In the genomic region with DNA sequence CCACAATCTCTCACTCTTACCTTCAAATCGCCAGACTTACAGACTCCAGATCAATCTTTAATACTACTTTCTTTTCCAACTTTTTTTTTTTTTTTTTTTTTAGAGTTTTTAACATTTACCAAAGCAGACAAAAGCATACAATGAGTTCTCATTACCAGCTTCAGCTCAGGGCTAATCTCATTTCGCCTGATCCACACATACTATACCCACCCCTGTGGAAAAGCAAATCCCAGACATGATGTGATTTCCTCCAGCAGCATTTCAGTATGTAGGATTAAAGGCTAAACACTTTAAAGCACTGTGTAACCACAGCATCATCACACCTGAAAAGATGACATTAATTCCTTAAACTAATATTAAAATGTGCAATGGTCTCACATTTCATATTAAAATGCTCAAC, we compare ENCODE assay signal across 39 cellular contexts.
"Had no signal": no experiment of that assay in that cellular context is flagged by ENCODE, and none has a peak within 500 bp of the region (broad histone marks: within the 10 kb centered on the region; RNA-seq: fewer than 3 reads in every experiment).

No MANE protein-coding gene starts in this region.

- H3K9me3 Mint-ChIP-seq: activated CD4-positive, alpha-beta memory T cell treated with anti-CD3 and anti-CD28 coated beads for 36 hours; activated naive CD4-positive, alpha-beta T cell treated with anti-CD3 and anti-CD28 coated beads for 36 hours; activated naive CD4-positive, alpha-beta T cell treated with anti-CD3 and anti-CD28 coated beads, Interleukin-2, amount 50 U/mL, for 72 hours; activated T-cell treated with anti-CD3 and anti-CD28 coated beads, Interleukin-2, amount 50 U/mL, for 4 hours; activated T-helper 1 cell treated with anti-CD3 and anti-CD28 coated beads, Interleukin-12 subunit alpha, Interleukin-12 subunit beta, Interleukin-2, Interleukin-4 antibody, amounts not matched to agents 30 ng/mL and 10 ng/mL and 1 ng/mL, durations not matched to agents 14 hours and 24 hours and 36 hours had no signal

- ATAC-seq: activated CD4-positive, alpha-beta T cell treated with anti-CD3 and anti-CD28 coated beads for 36 hours; activated CD4-positive, CD25-positive, alpha-beta regulatory T cell treated with anti-CD3 and anti-CD28 coated beads, Interleukin-2, amount 50 U/mL, for 24 hours; activated naive CD4-positive, alpha-beta T cell treated with anti-CD3 and anti-CD28 coated beads, Interleukin-2, amount 50 U/mL, for 72 hours; activated T-cell treated with anti-CD3 and anti-CD28 coated beads, Interleukin-2, amount 50 U/mL, for 4 hours; body of pancreas; PC-3; SK-N-SH treated with all-trans-retinoic acid at 6 μM for 48 hours had no signal

- DNase-seq: activated CD4-positive, alpha-beta memory T cell treated with anti-CD3 and anti-CD28 coated beads for 36 hours; activated CD4-positive, alpha-beta T cell treated with anti-CD3 and anti-CD28 coated beads for 36 hours; activated CD4-positive, alpha-beta T cell treated with anti-CD3 and anti-CD28 coated beads, Interleukin-2, amount 50 U/mL, for 1 hour; activated CD8-positive, alpha-beta memory T cell treated with anti-CD3 and anti-CD28 coated beads, Interleukin-2, amount 50 U/mL, for 4 hours; activated gamma-delta T cell treated with Interleukin-2 at 50 U/mL for 16 hours; activated naive CD4-positive, alpha-beta T cell treated with anti-CD3 and anti-CD28 coated beads for 36 hours; activated T-cell treated with anti-CD3 and anti-CD28 coated beads for 4 hours; activated T-cell treated with anti-CD3 and anti-CD28 coated beads, Interleukin-2, amount 50 U/mL, for 4 hours; adrenal gland; body of pancreas; caudate nucleus; cerebellar nuclear complex; MM.1S; MV-4-11; NCI-H1092; NCI-H1436 treated with DMSO at 0.1 percent for 48 hours; NCI-H1694 treated with DMSO at 0.1 percent for 48 hours; NCI-H2029; NCI-H2107; NCI-H2171 treated with DMSO at 0.1 percent for 48 hours; NCI-H2227 treated with DMSO at 0.1 percent for 48 hours; NCI-H446; NCI-H510A treated with DMSO at 0.1 percent for 48 hours; NCI-H526 treated with DMSO at 0.1 percent for 48 hours; NCI-H774; PC-3; Peyer's patch; RPMI8226; SHP77 treated with DMSO at 0.1 percent for 48 hours; SW 1271; T-helper 1 cell; T-helper 2 cell; T-helper 9 cell had no signal

- H3K36me3 ChIP-seq: adrenal gland had no signal

- H3K4me2 ChIP-seq: KMS-11 had no signal

- H3K27ac ChIP-seq: adrenal gland, body of pancreas, KMS-11, Peyer's patch, SJSA1 had no signal

- H3K27ac Mint-ChIP-seq: activated CD4-positive, alpha-beta memory T cell treated with anti-CD3 and anti-CD28 coated beads for 36 hours; activated CD4-positive, alpha-beta T cell treated with anti-CD3 and anti-CD28 coated beads for 36 hours; activated naive CD4-positive, alpha-beta T cell treated with anti-CD3 and anti-CD28 coated beads for 36 hours; activated naive CD4-positive, alpha-beta T cell treated with anti-CD3 and anti-CD28 coated beads, Interleukin-2, amount 50 U/mL, for 72 hours; activated T-helper 1 cell treated with anti-CD3 and anti-CD28 coated beads, Interleukin-12 subunit alpha, Interleukin-12 subunit beta, Interleukin-2, Interleukin-4 antibody, amounts not matched to agents 30 ng/mL and 10 ng/mL and 1 ng/mL, durations not matched to agents 14 hours and 24 hours and 36 hours had no signal

- H3K4me1 ChIP-seq: adrenal gland, body of pancreas, Peyer's patch, SJSA1 had no signal

- H3K9me3 ChIP-seq: adrenal gland, body of pancreas, Peyer's patch, SJSA1 had no signal

- H3K4me3 Mint-ChIP-seq: activated CD4-positive, alpha-beta memory T cell treated with anti-CD3 and anti-CD28 coated beads for 36 hours; activated CD4-positive, alpha-beta T cell treated with anti-CD3 and anti-CD28 coated beads for 36 hours; activated naive CD4-positive, alpha-beta T cell treated with anti-CD3 and anti-CD28 coated beads for 36 hours; activated T-cell treated with anti-CD3 and anti-CD28 coated beads, Interleukin-2, amount 50 U/mL, for 4 hours; activated T-helper 1 cell treated with anti-CD3 and anti-CD28 coated beads, Interleukin-12 subunit alpha, Interleukin-12 subunit beta, Interleukin-2, Interleukin-4 antibody, amounts not matched to agents 30 ng/mL and 10 ng/mL and 1 ng/mL, durations not matched to agents 14 hours and 24 hours and 36 hours had no signal

- H3K36me3 Mint-ChIP-seq: activated CD4-positive, alpha-beta memory T cell treated with anti-CD3 and anti-CD28 coated beads for 36 hours; activated naive CD4-positive, alpha-beta T cell treated with anti-CD3 and anti-CD28 coated beads, Interleukin-2, amount 50 U/mL, for 72 hours had no signal

- H3K4me3 ChIP-seq: adrenal gland, body of pancreas, Peyer's patch, SJSA1 had no signal

- H3K9ac ChIP-seq: KMS-11 had no signal

- H3K27me3 ChIP-seq: adrenal gland, body of pancreas, Peyer's patch, SJSA1 had no signal

- H3K27me3 Mint-ChIP-seq: activated CD4-positive, alpha-beta memory T cell treated with anti-CD3 and anti-CD28 coated beads for 36 hours; activated CD4-positive, alpha-beta T cell treated with anti-CD3 and anti-CD28 coated beads for 36 hours had no signal
